In genomic region chr6:170044836-170045562, GRCh38 we compare ENCODE assay signal across 20 cellular contexts.
"Had no signal": no experiment of that assay in that cellular context is flagged by ENCODE, and none has a peak within 500 bp of the region (broad histone marks: within the 10 kb centered on the region; RNA-seq: fewer than 3 reads in every experiment).

No MANE protein-coding gene starts in this region.

- H2AFZ ChIP-seq: parathyroid adenoma had no signal

- H3K4me3 ChIP-seq: colonic mucosa, dorsolateral prefrontal cortex, esophagus muscularis mucosa, gastrocnemius medialis, heart left ventricle, upper lobe of left lung had no signal

- H3K36me3 ChIP-seq: brain microvascular endothelial cell, colonic mucosa, esophagus muscularis mucosa, gastrocnemius medialis, heart left ventricle, upper lobe of left lung had no signal

- H3K9ac ChIP-seq: parathyroid adenoma had no signal

- H3K9me3 ChIP-seq: colonic mucosa, esophagus muscularis mucosa, gastrocnemius medialis, heart left ventricle, upper lobe of left lung had no signal

- H3K4me1 ChIP-seq: colonic mucosa, parathyroid adenoma had no signal

- DNase-seq: activated CD4-positive, alpha-beta memory T cell treated with anti-CD3 and anti-CD28 coated beads for 36 hours; activated CD4-positive, alpha-beta T cell treated with anti-CD3 and anti-CD28 coated beads for 48 hours; activated naive CD4-positive, alpha-beta T cell treated with Interleukin-2 at 50 U/mL for 16 hours; activated T-cell treated with anti-CD3 and anti-CD28 coated beads, Interleukin-2, amount 50 U/mL, for 48 hours; anterior cingulate cortex; brain microvascular endothelial cell; colonic mucosa; effector memory CD8-positive, alpha-beta T cell; islet precursor cell; midbrain; nucleus accumbens; stimulated activated CD4-positive, alpha-beta T cell treated with anti-CD3 and anti-CD28 coated beads, Interleukin-4, amount 100 ng/mL, for 24 hours; stimulated activated naive CD8-positive, alpha-beta T cell treated with anti-CD3 and anti-CD28 coated beads, Interleukin-15, Interleukin-2, amounts not matched to agents 100 U/mL and 50 U/mL, for 24 hours had no signal

- ATAC-seq: effector memory CD8-positive, alpha-beta T cell; SK-N-SH treated with all-trans-retinoic acid at 6 μM for 48 hours; stimulated activated naive CD8-positive, alpha-beta T cell treated with anti-CD3 and anti-CD28 coated beads, Interleukin-15, Interleukin-2, amounts not matched to agents 100 U/mL and 50 U/mL, for 24 hours had no signal

- H3K27me3 ChIP-seq: brain microvascular endothelial cell, colonic mucosa, esophagus muscularis mucosa, gastrocnemius medialis, heart left ventricle, upper lobe of left lung had no signal

- H3K27ac ChIP-seq: brain microvascular endothelial cell, colonic mucosa, dorsolateral prefrontal cortex, parathyroid adenoma, upper lobe of left lung had no signal
